In the genomic region with DNA sequence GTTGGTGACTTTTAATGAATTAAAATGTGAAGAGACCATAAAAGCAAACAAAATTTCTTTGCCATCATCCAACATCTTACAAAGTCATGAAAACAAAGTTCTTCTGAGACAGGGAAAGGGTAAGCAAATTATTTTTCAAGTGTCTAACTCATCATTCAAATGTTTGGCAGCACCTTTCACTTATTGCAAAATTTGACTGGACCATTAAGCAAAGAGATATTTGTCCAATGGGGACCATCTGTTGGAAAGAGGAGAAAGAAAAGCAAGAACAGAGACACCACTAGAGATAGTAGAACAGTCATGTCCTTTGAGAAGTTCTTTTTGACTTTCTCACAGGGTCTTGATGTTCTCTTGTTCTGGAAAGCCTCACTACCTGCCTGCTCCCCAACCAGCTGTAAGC, we compare ENCODE assay signal across 16 cellular contexts.
DNase-seq lines count a peak whose midpoint lies in the region; ATAC-seq and TF ChIP-seq lines count a peak whose summit lies in the region.
"Had no signal": no experiment of that assay in that cellular context is flagged by ENCODE, and none has a peak within 500 bp of the region (broad histone marks: within the 10 kb centered on the region; RNA-seq: fewer than 3 reads in every experiment).

No MANE protein-coding gene starts in this region.

- H3K4me3 ChIP-seq in SK-N-MC (no peak overlapping the region), mammary epithelial cell (replicated peaks in 1 of 3; ENCODE audit: insufficient read depth in 1 of 3, low read depth in 2 of 3, low read length in 3 of 3) (no peak overlapping the region)
- H3K4me3 ChIP-seq: BLaER1 treated with 17β-estradiol and CSF1 and Interleukin-3, amounts not matched to agents 10 nM and 100 nM; GM12878 had no signal

- in situ Hi-C loops in mammary epithelial cell (cut with MboI; ENCODE audit: low sequenced_read_pairs in 2 of 2): no loop called here

- dilution Hi-C loops in mammary epithelial cell (cut with HindIII; ENCODE audit: low sequenced_read_pairs): loop anchor here (5.0 to 10.0 kb wide), 2 partner anchors 45 to 93 kb away; no protein-coding TSS in a partner anchor

- H3K27me3 Mint-ChIP-seq in mesothelial cell of epicardium (ENCODE audit: low read depth): no peaks in the 10 kb centered on the region
- H3K27me3 Mint-ChIP-seq: B cell; CD4-positive, alpha-beta T cell had no signal

- peak overlapping the region; percentile 19 for H3K9ac ChIP-seq in SK-N-MC (ENCODE audit: insufficient read length)
- no peak overlapping the region for H3K9ac ChIP-seq in mammary epithelial cell (ENCODE audit: insufficient read depth, low read length)
- H3K9ac ChIP-seq: BLaER1 treated with 17β-estradiol and CSF1 and Interleukin-3, amounts not matched to agents 10 nM and 100 nM had no signal

- no peak overlapping the region for H3K27ac Mint-ChIP-seq in mesothelial cell of epicardium
- H3K27ac Mint-ChIP-seq: B cell; CD4-positive, alpha-beta T cell; CD8-positive, alpha-beta T cell had no signal

- H3K36me3 Mint-ChIP-seq in mesothelial cell of epicardium: no peaks in the 10 kb centered on the region
- H3K36me3 Mint-ChIP-seq: CD8-positive, alpha-beta T cell had no signal

- intact Hi-C loops in sciatic nerve (cut with DNase I) (no loop called here), mammary epithelial cell (cut with micrococcal nuclease) (no loop called here)

- H3K79me2 ChIP-seq in mammary epithelial cell (ENCODE audit: insufficient read depth, low read length): no peaks in the 10 kb centered on the region

- peaks cover 20% of the 10 kb centered on the region for H3K9me3 Mint-ChIP-seq in mesothelial cell of epicardium
- H3K9me3 Mint-ChIP-seq: CD4-positive, alpha-beta T cell; CD8-positive, alpha-beta T cell had no signal

- TF ChIP-seq CTCF in mammary epithelial cell (conservative IDR thresholded peaks at IDR 0.05 in 1 of 2, IDR thresholded peaks at IDR 0.05 in 1 of 2; ENCODE audit: extremely low read depth in 1 of 2, insufficient read depth in 1 of 2, low read depth in 1 of 2, low read length in 2 of 2): no peak
- no peak for TF ChIP-seq CTCF in mesothelial cell of epicardium (IDR thresholded peaks at IDR 0.05; ENCODE audit: unreplicated experiment)

- ATAC-seq in sciatic nerve (peak; percentile 45), GM19452 (IDR thresholded peaks at IDR 0.05; ENCODE audit: unreplicated experiment) (no peak)
- ATAC-seq: CD8-positive, alpha-beta T cell; GM12878 had no signal

- H3K4me1 Mint-ChIP-seq in mesothelial cell of epicardium: peaks cover 10% of the 10 kb centered on the region
- H3K4me1 Mint-ChIP-seq: B cell had no signal

- H3K36me3 ChIP-seq in SK-N-MC (ENCODE audit: insufficient read depth, low read length) (no peaks in the 10 kb centered on the region), mammary epithelial cell (ENCODE audit: insufficient read depth, low read length) (no peaks in the 10 kb centered on the region)
- H3K36me3 ChIP-seq: BLaER1 treated with 17β-estradiol and CSF1 and Interleukin-3, amounts not matched to agents 10 nM and 100 nM had no signal

- no peaks in the 10 kb centered on the region for H3K27me3 ChIP-seq in mammary epithelial cell (ENCODE audit: insufficient read depth, low read length)
- H3K27me3 ChIP-seq: BLaER1 treated with 17β-estradiol and CSF1 and Interleukin-3, amounts not matched to agents 10 nM and 100 nM had no signal

- no peak overlapping the region for H2AFZ ChIP-seq in mammary epithelial cell (ENCODE audit: low read depth, low read length)

- BruUV-seq in mammary epithelial cell (replicated peaks; lab: Mats Ljungman, UMichigan): no TSS peak

- H3K4me2 ChIP-seq in mammary epithelial cell (ENCODE audit: insufficient read depth, low read depth, low read length): no peak overlapping the region
- H3K4me2 ChIP-seq: BLaER1 treated with 17β-estradiol and CSF1 and Interleukin-3, amounts not matched to agents 10 nM and 100 nM had no signal

- H3K9me3 ChIP-seq in SK-N-MC (ENCODE audit: low read depth, low read length) (no peaks in the 10 kb centered on the region), mammary epithelial cell (replicated peaks; ENCODE audit: insufficient read depth, low read length) (no peaks in the 10 kb centered on the region)
- H3K9me3 ChIP-seq: Caco-2 had no signal

- CTCF ChIA-PET in mammary epithelial cell (lab: Charles Lee; ENCODE audit: low non-redundant PET): no interaction called here

- no peak overlapping the region for H3K4me3 Mint-ChIP-seq in mesothelial cell of epicardium
- H3K4me3 Mint-ChIP-seq: B cell; CD4-positive, alpha-beta T cell; CD8-positive, alpha-beta T cell had no signal

- H3K27ac ChIP-seq in SK-N-MC: peak overlapping the region; percentile 99
- H3K27ac ChIP-seq in mammary epithelial cell (ENCODE audit: insufficient read depth, low read depth, low read length): no peak overlapping the region
- H3K27ac ChIP-seq: BLaER1 treated with 17β-estradiol and CSF1 and Interleukin-3, amounts not matched to agents 10 nM and 100 nM; C4-2B had no signal

- DNase-seq in SK-N-MC (ENCODE audit: low read depth, low spot score) (no peak), sciatic nerve (ENCODE audit: low spot score) (no peak), mammary epithelial cell (no peak), mesothelial cell of epicardium (ENCODE audit: low spot score in 2 of 2, unreplicated experiment in 2 of 2) (no peak)
- DNase-seq: 8988T; AML-193; Caco-2; Calu3; CD4-positive, alpha-beta T cell; CD8-positive, alpha-beta T cell; DMS79 treated with DMSO at 0.1 percent for 48 hours had no signal

- H3K4me1 ChIP-seq in mammary epithelial cell (ENCODE audit: insufficient read depth, low read length): no peaks in the 10 kb centered on the region
- H3K4me1 ChIP-seq: BLaER1 treated with 17β-estradiol and CSF1 and Interleukin-3, amounts not matched to agents 10 nM and 100 nM; Caco-2 had no signal

- no peaks in the 10 kb centered on the region for H4K20me1 ChIP-seq in mammary epithelial cell (ENCODE audit: insufficient read depth, low read length)
- H4K20me1 ChIP-seq: BLaER1 treated with 17β-estradiol and CSF1 and Interleukin-3, amounts not matched to agents 10 nM and 100 nM had no signal
